Comparison of ENCODE assay signal across 8 cellular contexts in genomic region chr3:153138267-153139210, GRCh38. TPM values are rescaled to one million over a fixed set of nuclear protein-coding genes. Genes with fewer than 3 reads are reported as not detected.
A peak's percentile ranks its signal among the peaks of the same experiment; 100 is the strongest.
DNase-seq lines count a peak whose midpoint lies in the region; ATAC-seq and TF ChIP-seq lines count a peak whose summit lies in the region.

No MANE protein-coding gene starts in this region.

- peak overlapping the region; percentile 77 for H3K27ac Mint-ChIP-seq in activated T-cell treated with anti-CD3 and anti-CD28 coated beads, Interleukin-2, amount 50 U/mL, for 72 hours

- no peaks in the 10 kb centered on the region for H3K79me2 ChIP-seq in hepatocyte

- peak; percentile 76 for ATAC-seq in GM21576 (IDR thresholded peaks at IDR 0.05; ENCODE audit: unreplicated experiment)
- peak; percentile 91 to 93 for ATAC-seq in activated T-cell treated with anti-CD3 and anti-CD28 coated beads, Interleukin-2, amount 50 U/mL, for 72 hours (replicated peaks in 1 of 2)

- H3K27ac ChIP-seq in hepatocyte: peak overlapping the region; percentile 95
- H3K27ac ChIP-seq in substantia nigra (ENCODE audit: low read depth, low read length, poor library complexity, severe bottlenecking): no peak overlapping the region

- H2AFZ ChIP-seq in hepatocyte: peak overlapping the region; percentile 2

- TF ChIP-seq CTCF in hepatocyte (IDR thresholded peaks at IDR 0.05; ENCODE audit: poor library complexity): no peak

- no peaks in the 10 kb centered on the region for H3K27me3 Mint-ChIP-seq in activated T-cell treated with anti-CD3 and anti-CD28 coated beads, Interleukin-2, amount 50 U/mL, for 72 hours (ENCODE audit: low read depth)

- H3K27me3 ChIP-seq in hepatocyte: no peaks in the 10 kb centered on the region

- no peaks in the 10 kb centered on the region for H3K9me2 ChIP-seq in hepatocyte (replicated peaks; ENCODE audit: insufficient read depth)

- H3K4me1 ChIP-seq in hepatocyte (ENCODE audit: insufficient read depth): peaks cover 10% of the 10 kb centered on the region

- H4K20me1 ChIP-seq in hepatocyte (ENCODE audit: insufficient read depth, poor library complexity, severe bottlenecking): no peaks in the 10 kb centered on the region

- 44% methylated on average over 5 of the region's 5 CpGs for WGBS in hepatocyte (ENCODE audit: low lambda C conversion rate, missing lambda C conversion rate)

- H3K4me3 ChIP-seq in hepatocyte: no peak overlapping the region

- H3K4me3 Mint-ChIP-seq in activated T-cell treated with anti-CD3 and anti-CD28 coated beads, Interleukin-2, amount 50 U/mL, for 72 hours: peak overlapping the region; percentile 51 to 82

- H3K36me3 Mint-ChIP-seq in activated T-cell treated with anti-CD3 and anti-CD28 coated beads, Interleukin-2, amount 50 U/mL, for 72 hours (ENCODE audit: insufficient read depth in 2 of 2): peaks cover 0 to 2% of the 10 kb centered on the region in 2 donors

- H3K9me3 Mint-ChIP-seq in activated T-cell treated with anti-CD3 and anti-CD28 coated beads, Interleukin-2, amount 50 U/mL, for 72 hours: no peaks in the 10 kb centered on the region

- H3K4me1 Mint-ChIP-seq in activated T-cell treated with anti-CD3 and anti-CD28 coated beads, Interleukin-2, amount 50 U/mL, for 72 hours (ENCODE audit: low read depth): peaks cover 35% of the 10 kb centered on the region

- peak overlapping the region; percentile 4 for H3K4me2 ChIP-seq in hepatocyte

- H3K9me3 ChIP-seq in hepatocyte (ENCODE audit: low read depth): no peaks in the 10 kb centered on the region

- no peaks in the 10 kb centered on the region for H3K36me3 ChIP-seq in hepatocyte (replicated peaks; ENCODE audit: insufficient read depth, low read depth)

- DNase-seq in GM04504 (ENCODE audit: low read depth): peak; percentile 82
- peak; percentile 99 for DNase-seq in HT1080 (ENCODE audit: low read depth)
- peak; percentile 79 to 82 for DNase-seq in activated T-cell treated with anti-CD3 and anti-CD28 coated beads, Interleukin-2, amount 50 U/mL, for 72 hours
- DNase-seq in hepatocyte (ENCODE audit: low spot score): peak; percentile 89
- peak; percentile 29 to 39 for DNase-seq in stimulated activated CD4-positive, alpha-beta T cell treated with anti-CD3 and anti-CD28 coated beads, Interleukin-4, amount 100 ng/mL, for 4 hours
- no peak for DNase-seq in NCI-H1105 (lab: John Stamatoyannopoulos, UW)
- DNase-seq in substantia nigra (lab: John Stamatoyannopoulos, UW): no peak

RNA-seq across cellular contexts. Expression of gene RAP2B, which starts 23.5 kb away (rescaled TPM):
- 50.6 and 58.2 TPM in 2 replicates for total RNA-seq in HT1080 (2014; rRNA removed; shearing (Covaris generic))
- 33.2 and 33.3 TPM in 2 replicates for polyA plus RNA-seq in HT1080 (2015; cell fraction: cytosol; rRNA removed)
- polyA plus RNA-seq in HT1080 (2015; cell fraction: nucleus; rRNA removed): 21.5 and 21.8 TPM in 2 replicates
- total RNA-seq in activated T-cell treated with anti-CD3 and anti-CD28 coated beads, Interleukin-2, amount 50 U/mL, for 72 hours: 10 to 100 TPM; 11.2 to 13.1 TPM
- total RNA-seq in hepatocyte: 17.7 and 20.0 TPM in 2 replicates
- 10.4 and 11.5 TPM in 2 replicates for polyA plus RNA-seq in hepatocyte

Comparison
In these comparisons a context has a peak if more than half of its experiments do, and no peak if none do; other contexts are left out.
1. DNase-seq: peak in GM04504 (single experiment), HT1080 (single experiment), activated T-cell treated with anti-CD3 and anti-CD28 coated beads, Interleukin-2, amount 50 U/mL, for 72 hours (2 of 2), hepatocyte (single experiment) and stimulated activated CD4-positive, alpha-beta T cell treated with anti-CD3 and anti-CD28 coated beads, Interleukin-4, amount 100 ng/mL, for 4 hours (2 of 2); none in NCI-H1105 (single experiment) and substantia nigra (0 of 49).